ENCODE assay signal across 21 cellular contexts in genomic region chr7:158111556-158111880, GRCh38.
"Had no signal": no experiment of that assay in that cellular context is flagged by ENCODE, and none has a peak within 500 bp of the region (broad histone marks: within the 10 kb centered on the region; RNA-seq: fewer than 3 reads in every experiment).

No MANE protein-coding gene starts in this region.

- H3K36me3 ChIP-seq: ascending aorta had no signal

- H3K36me3 Mint-ChIP-seq: activated CD4-positive, alpha-beta memory T cell treated with anti-CD3 and anti-CD28 coated beads for 36 hours had no signal

- H3K27me3 ChIP-seq: ascending aorta, body of pancreas had no signal

- H3K4me3 ChIP-seq: ascending aorta, body of pancreas, K562 had no signal

- H3K9me3 ChIP-seq: body of pancreas had no signal

- H3K4me1 ChIP-seq: ascending aorta, body of pancreas had no signal

- DNase-seq: activated CD4-positive, alpha-beta memory T cell treated with anti-CD3 and anti-CD28 coated beads for 36 hours; activated CD4-positive, alpha-beta T cell treated with anti-CD3 and anti-CD28 coated beads, Interleukin-2, amount 10 ng/mL, durations not matched to agents 7 days and 5 days; activated CD4-positive, CD25-positive, alpha-beta regulatory T cell; activated effector memory CD4-positive, alpha-beta T cell treated with anti-CD3 and anti-CD28 coated beads, Interleukin-2, amount 50 U/mL, for 16 hours; activated naive CD4-positive, alpha-beta T cell treated with Interleukin-2 at 50 U/mL for 16 hours; activated naive CD8-positive, alpha-beta T cell treated with anti-CD3 and anti-CD28 coated beads, Interleukin-2, amount 50 U/mL, for 24 hours; activated T-cell treated with anti-CD3 and anti-CD28 coated beads, Interleukin-2, amount 50 U/mL, for 4 hours; amniotic stem cell; Karpas-422; NCI-H1105 treated with DMSO at 0.1 percent for 48 hours; NCI-H1436 treated with DMSO at 0.1 percent for 48 hours; NCI-H2081 treated with DMSO at 0.1 percent for 48 hours; NCI-H226; SIG-M5; T-helper 17 cell; T-helper 9 cell had no signal

- H3K4me3 Mint-ChIP-seq: activated CD4-positive, alpha-beta memory T cell treated with anti-CD3 and anti-CD28 coated beads for 36 hours; activated CD4-positive, alpha-beta T cell treated with anti-CD3 and anti-CD28 coated beads, Interleukin-2, amount 10 ng/mL, durations not matched to agents 7 days and 5 days; activated naive CD8-positive, alpha-beta T cell treated with anti-CD3 and anti-CD28 coated beads, Interleukin-2, amount 50 U/mL, for 24 hours; activated T-cell treated with anti-CD3 and anti-CD28 coated beads, Interleukin-2, amount 50 U/mL, for 4 hours; T-helper 17 cell had no signal

- H3K27ac ChIP-seq: ascending aorta, body of pancreas, VCaP had no signal

- FAIRE-seq: K562 had no signal

- H3K27ac Mint-ChIP-seq: activated CD4-positive, alpha-beta memory T cell treated with anti-CD3 and anti-CD28 coated beads for 36 hours; activated CD4-positive, alpha-beta T cell treated with anti-CD3 and anti-CD28 coated beads, Interleukin-2, amount 10 ng/mL, durations not matched to agents 7 days and 5 days; activated naive CD4-positive, alpha-beta T cell treated with anti-CD3 and anti-CD28 coated beads, Interleukin-2, amount 50 U/mL, for 72 hours; activated naive CD8-positive, alpha-beta T cell treated with anti-CD3 and anti-CD28 coated beads, Interleukin-2, amount 50 U/mL, for 24 hours; T-helper 17 cell had no signal

- ATAC-seq: activated naive CD4-positive, alpha-beta T cell treated with anti-CD3 and anti-CD28 coated beads, Interleukin-2, amount 50 U/mL, for 72 hours; activated naive CD8-positive, alpha-beta T cell treated with anti-CD3 and anti-CD28 coated beads, Interleukin-2, amount 50 U/mL, for 24 hours; activated T-cell treated with anti-CD3 and anti-CD28 coated beads, Interleukin-2, amount 50 U/mL, for 4 hours; body of pancreas; K562; T-helper 17 cell had no signal

- H3K27me3 Mint-ChIP-seq: activated CD4-positive, alpha-beta T cell treated with anti-CD3 and anti-CD28 coated beads, Interleukin-2, amount 10 ng/mL, durations not matched to agents 7 days and 5 days; T-helper 17 cell had no signal

- H3K4me1 Mint-ChIP-seq: activated CD4-positive, alpha-beta T cell treated with anti-CD3 and anti-CD28 coated beads, Interleukin-2, amount 10 ng/mL, durations not matched to agents 7 days and 5 days; activated naive CD8-positive, alpha-beta T cell treated with anti-CD3 and anti-CD28 coated beads, Interleukin-2, amount 50 U/mL, for 24 hours; T-helper 17 cell had no signal
